10 cellular contexts compared by ENCODE assay signal in the genomic region with DNA sequence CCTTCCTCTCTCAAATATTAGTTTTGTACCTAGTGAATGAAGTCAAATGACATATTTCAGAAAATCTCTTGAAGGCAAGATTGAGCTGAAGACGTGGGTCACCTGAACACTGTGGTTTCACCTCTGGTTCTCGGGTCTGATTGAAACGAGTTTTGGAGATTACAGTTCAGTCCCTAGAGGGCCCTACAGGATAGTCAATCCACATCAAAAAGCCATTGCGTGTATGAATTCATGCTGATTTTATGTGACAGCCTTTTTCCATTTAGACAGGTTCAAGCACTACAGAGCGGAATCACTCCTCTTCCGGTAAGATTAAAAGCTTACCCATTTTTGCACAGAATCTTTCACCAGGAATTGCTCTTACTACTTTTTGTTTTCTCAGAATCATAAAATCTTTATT.
DNase-seq lines count a peak whose midpoint lies in the region; ATAC-seq and TF ChIP-seq lines count a peak whose summit lies in the region.
"Had no signal": no experiment of that assay in that cellular context is flagged by ENCODE, and none has a peak within 500 bp of the region (broad histone marks: within the 10 kb centered on the region; RNA-seq: fewer than 3 reads in every experiment).

No MANE protein-coding gene starts in this region.

- TF ChIP-seq POLR2A in gastrocnemius medialis (IDR thresholded peaks at IDR 0.05) = no peak

- H3K27me3 ChIP-seq in endodermal cell (ENCODE audit: control insufficient read depth, insufficient read depth, low read length, poor library complexity, severe bottlenecking) (no peaks in the 10 kb centered on the region), gastrocnemius medialis (no peaks in the 10 kb centered on the region)

- H3K4me1 ChIP-seq in endodermal cell (ENCODE audit: control insufficient read depth, insufficient read depth, low read length) (peaks cover 3% of the 10 kb centered on the region), gastrocnemius medialis (no peaks in the 10 kb centered on the region)

- no peaks in the 10 kb centered on the region for H3K36me3 ChIP-seq in endodermal cell (ENCODE audit: control insufficient read depth, insufficient read depth, low read length)
- H3K36me3 ChIP-seq in gastrocnemius medialis = no peaks in the 10 kb centered on the region

- H3K27ac ChIP-seq in endodermal cell (ENCODE audit: low read depth, low read length) (no peak overlapping the region), gastrocnemius medialis (no peak overlapping the region)
- H3K27ac ChIP-seq: skin epidermis had no signal

- ATAC-seq in stimulated activated naive B cell treated with anti-CD40 and anti-IgM and Interleukin-4, amounts not matched to agents 10 μg/mL and 1 μg/mL and 100 μg/mL, for 72 hours (replicated peaks) = peak; percentile 71 to 73
- no peak for ATAC-seq in gastrocnemius medialis

- peak; percentile 69 for TF ChIP-seq CTCF in endodermal cell (conservative IDR thresholded peaks at IDR 0.05)
- no peak for TF ChIP-seq CTCF in osteocyte (IDR thresholded peaks at IDR 0.05)
- TF ChIP-seq CTCF in gastrocnemius medialis (IDR thresholded peaks at IDR 0.05 in 4 of 5, conservative IDR thresholded peaks at IDR 0.05 in 1 of 5) = no peak

- H3K9me3 ChIP-seq in endodermal cell (ENCODE audit: control insufficient read depth, low read length) = no peaks in the 10 kb centered on the region
- no peaks in the 10 kb centered on the region for H3K9me3 ChIP-seq in gastrocnemius medialis

- 65 to 69% methylated on average over 6 of the region's 6 CpGs for WGBS in endodermal cell (ENCODE audit: insufficient coverage in 1 of 2, insufficient read length in 1 of 2), 2 experiments

- H3K4me1 Mint-ChIP-seq in activated naive CD4-positive, alpha-beta T cell treated with anti-CD3 and anti-CD28 coated beads for 36 hours (ENCODE audit: low read depth) = peaks cover 12% of the 10 kb centered on the region
- H3K4me1 Mint-ChIP-seq in endodermal cell = peaks cover 12% of the 10 kb centered on the region
- H3K4me1 Mint-ChIP-seq in stimulated activated naive B cell treated with anti-CD40 and anti-IgM and Interleukin-4, amounts not matched to agents 10 μg/mL and 1 μg/mL and 100 μg/mL, for 72 hours = no peaks in the 10 kb centered on the region
- no peaks in the 10 kb centered on the region for H3K4me1 Mint-ChIP-seq in osteocyte (ENCODE audit: unreplicated experiment)

- CTCF ChIA-PET in activated naive CD4-positive, alpha-beta T cell treated with anti-CD3 and anti-CD28 coated beads for 36 hours (lab: Charles Lee) = interaction anchor here (0.5 to 3.3 kb wide), 17 partner anchors 9 to 472 kb away, joined by 3 to 26 read pairs (median 5); no protein-coding TSS in a partner anchor

- no peak overlapping the region for H3K9ac ChIP-seq in endodermal cell (ENCODE audit: extremely low read depth, low read length, poor library complexity, severe bottlenecking)

- peak overlapping the region; percentile 68 for H3K27ac Mint-ChIP-seq in activated naive CD4-positive, alpha-beta T cell treated with anti-CD3 and anti-CD28 coated beads for 36 hours
- H3K27ac Mint-ChIP-seq in endodermal cell (no peak overlapping the region), osteocyte (ENCODE audit: unreplicated experiment) (no peak overlapping the region)
- no peak overlapping the region for H3K27ac Mint-ChIP-seq in stimulated activated naive B cell treated with anti-CD40 and anti-IgM and Interleukin-4, amounts not matched to agents 10 μg/mL and 1 μg/mL and 100 μg/mL, for 72 hours

- no peak overlapping the region for H3K4me3 Mint-ChIP-seq in activated naive CD4-positive, alpha-beta T cell treated with anti-CD3 and anti-CD28 coated beads for 36 hours
- H3K4me3 Mint-ChIP-seq in endodermal cell = no peak overlapping the region
- no peak overlapping the region for H3K4me3 Mint-ChIP-seq in stimulated activated naive B cell treated with anti-CD40 and anti-IgM and Interleukin-4, amounts not matched to agents 10 μg/mL and 1 μg/mL and 100 μg/mL, for 72 hours
- no peak overlapping the region for H3K4me3 Mint-ChIP-seq in osteocyte (ENCODE audit: unreplicated experiment)

- H3K27me3 Mint-ChIP-seq in activated naive CD4-positive, alpha-beta T cell treated with anti-CD3 and anti-CD28 coated beads for 36 hours (ENCODE audit: low read depth) = peaks cover 18% of the 10 kb centered on the region
- H3K27me3 Mint-ChIP-seq in endodermal cell (ENCODE audit: insufficient read depth) = no peaks in the 10 kb centered on the region
- peaks cover 21 to 29% of the 10 kb centered on the region in 2 donors for H3K27me3 Mint-ChIP-seq in stimulated activated naive B cell treated with anti-CD40 and anti-IgM and Interleukin-4, amounts not matched to agents 10 μg/mL and 1 μg/mL and 100 μg/mL, for 72 hours
- H3K27me3 Mint-ChIP-seq in osteocyte (ENCODE audit: unreplicated experiment) = peaks cover 63% of the 10 kb centered on the region

- no peaks in the 10 kb centered on the region for H3K9me3 Mint-ChIP-seq in activated naive CD4-positive, alpha-beta T cell treated with anti-CD3 and anti-CD28 coated beads for 36 hours
- H3K9me3 Mint-ChIP-seq in endodermal cell (peaks cover 9% of the 10 kb centered on the region), osteocyte (ENCODE audit: unreplicated experiment) (no peaks in the 10 kb centered on the region)
- peaks cover 0 to 7% of the 10 kb centered on the region in 2 donors for H3K9me3 Mint-ChIP-seq in stimulated activated naive B cell treated with anti-CD40 and anti-IgM and Interleukin-4, amounts not matched to agents 10 μg/mL and 1 μg/mL and 100 μg/mL, for 72 hours

- H3K4me3 ChIP-seq in endodermal cell (ENCODE audit: low read length) (no peak overlapping the region), gastrocnemius medialis (no peak overlapping the region)
- H3K4me3 ChIP-seq: skin epidermis had no signal

- H3K36me3 Mint-ChIP-seq in activated naive CD4-positive, alpha-beta T cell treated with anti-CD3 and anti-CD28 coated beads for 36 hours (ENCODE audit: low read depth) = no peaks in the 10 kb centered on the region
- H3K36me3 Mint-ChIP-seq in endodermal cell (ENCODE audit: low read depth) (no peaks in the 10 kb centered on the region), osteocyte (ENCODE audit: unreplicated experiment) (no peaks in the 10 kb centered on the region)
- H3K36me3 Mint-ChIP-seq in stimulated activated naive B cell treated with anti-CD40 and anti-IgM and Interleukin-4, amounts not matched to agents 10 μg/mL and 1 μg/mL and 100 μg/mL, for 72 hours = no peaks in the 10 kb centered on the region

- intact Hi-C loops in activated naive CD4-positive, alpha-beta T cell treated with anti-CD3 and anti-CD28 coated beads for 36 hours (cut with micrococcal nuclease) = loop anchor here (1.0 to 10.0 kb wide), 8 partner anchors 86 to 815 kb away; partner anchors contain the start of gene HACD1
- intact Hi-C loops in gastrocnemius medialis (cut with DNase I; ENCODE audit: low total_unique reads) = no loop called here

- peak; percentile 55 for DNase-seq in activated naive CD4-positive, alpha-beta T cell treated with anti-CD3 and anti-CD28 coated beads for 36 hours
- DNase-seq in activated naive CD4-positive, alpha-beta T cell treated with anti-CD3 and anti-CD28 coated beads, Interleukin-2, amount 50 U/mL, for 16 hours = no peak
- DNase-seq in NCI-H748 (lab: John Stamatoyannopoulos, UW; ENCODE audit: unreplicated experiment) (peak; percentile 63), endodermal cell (no peak), osteocyte (ENCODE audit: extremely low spot score, unreplicated experiment) (no peak), NCI-H2029 treated with DMSO at 0.1 percent for 48 hours (lab: John Stamatoyannopoulos, UW) (no peak), gastrocnemius medialis (no peak)
- no peak for DNase-seq in stimulated activated naive B cell treated with anti-CD40 and anti-IgM and Interleukin-4, amounts not matched to agents 10 μg/mL and 1 μg/mL and 100 μg/mL, for 72 hours
- DNase-seq: NCI-H1436 treated with DMSO at 0.1 percent for 48 hours had no signal

- in situ Hi-C loops in gastrocnemius medialis (cut with MboI; ENCODE audit: low sequenced_read_pairs in 4 of 4) = no loop called here

Comparison
In these comparisons a context has a peak if more than half of its experiments do, and no peak if none do; other contexts are left out.
1. DNase-seq: peak in activated naive CD4-positive, alpha-beta T cell treated with anti-CD3 and anti-CD28 coated beads for 36 hours (single experiment) and NCI-H748 (single experiment); none in activated naive CD4-positive, alpha-beta T cell treated with anti-CD3 and anti-CD28 coated beads, Interleukin-2, amount 50 U/mL, for 16 hours (single experiment), endodermal cell (single experiment), stimulated activated naive B cell treated with anti-CD40 and anti-IgM and Interleukin-4, amounts not matched to agents 10 μg/mL and 1 μg/mL and 100 μg/mL, for 72 hours (single experiment), osteocyte (single experiment), NCI-H2029 treated with DMSO at 0.1 percent for 48 hours (single experiment) and gastrocnemius medialis (0 of 2).
2. ATAC-seq: peak in stimulated activated naive B cell treated with anti-CD40 and anti-IgM and Interleukin-4, amounts not matched to agents 10 μg/mL and 1 μg/mL and 100 μg/mL, for 72 hours (2 of 2); none in gastrocnemius medialis (0 of 2).